Comparison of ENCODE assay signal across 1 cellular context in the genomic region with DNA sequence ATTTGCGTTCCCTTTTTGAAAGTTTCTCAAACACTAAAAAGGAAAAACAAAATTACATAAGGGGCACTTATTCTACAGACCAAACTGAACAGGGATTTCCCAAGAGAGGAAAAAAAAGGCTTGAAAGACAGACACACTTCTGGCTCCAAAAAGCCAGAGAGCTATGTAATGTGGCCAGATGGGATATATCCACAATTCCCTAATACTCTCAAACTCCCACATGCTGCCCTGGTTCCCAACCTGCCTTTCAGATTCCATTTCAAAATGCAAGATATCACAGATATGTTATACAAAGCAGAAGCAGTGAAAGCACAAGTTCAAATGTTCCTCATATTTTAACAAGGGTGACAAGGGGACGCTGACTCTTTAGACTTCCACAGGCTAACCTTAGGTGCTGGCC.
TF ChIP-seq lines count a peak whose summit lies in the region.

No MANE protein-coding gene starts in this region.

TF ChIP-seq in GM23338, 12 proteins besides CTCF, POLR2A, EP300 and RAD21 (continued from another document):
- TF ChIP-seq ZNF462 (CRISPR knock-in tag; IDR thresholded peaks at IDR 0.05) = no peak
- TF ChIP-seq ZNF331 (CRISPR knock-in tag; IDR thresholded peaks at IDR 0.05; ENCODE audit: low read depth) = no peak
- no peak for TF ChIP-seq REST (IDR thresholded peaks at IDR 0.05; ENCODE audit: unreplicated experiment)
- TF ChIP-seq STAT1 (IDR thresholded peaks at IDR 0.05; ENCODE audit: unreplicated experiment) = no peak
- TF ChIP-seq NANOG (IDR thresholded peaks at IDR 0.05; ENCODE audit: borderline replicate concordance) = no peak
- TF ChIP-seq JUNB (IDR thresholded peaks at IDR 0.05; ENCODE audit: unreplicated experiment) = no peak
- no peak for TF ChIP-seq EZH2 (IDR thresholded peaks at IDR 0.05; ENCODE audit: low read depth, unreplicated experiment)
- no peak for TF ChIP-seq EZH2phosphoT487 (IDR thresholded peaks at IDR 0.05; ENCODE audit: unreplicated experiment)
- no peak for TF ChIP-seq POLR2AphosphoS5 (IDR thresholded peaks at IDR 0.05; ENCODE audit: low read depth)
- TF ChIP-seq CREB1 (CRISPR knock-in tag; IDR thresholded peaks at IDR 0.05; ENCODE audit: low read depth) = no peak
- no peak for TF ChIP-seq ZNF114 (CRISPR knock-in tag; IDR thresholded peaks at IDR 0.05)
